In the genomic region with DNA sequence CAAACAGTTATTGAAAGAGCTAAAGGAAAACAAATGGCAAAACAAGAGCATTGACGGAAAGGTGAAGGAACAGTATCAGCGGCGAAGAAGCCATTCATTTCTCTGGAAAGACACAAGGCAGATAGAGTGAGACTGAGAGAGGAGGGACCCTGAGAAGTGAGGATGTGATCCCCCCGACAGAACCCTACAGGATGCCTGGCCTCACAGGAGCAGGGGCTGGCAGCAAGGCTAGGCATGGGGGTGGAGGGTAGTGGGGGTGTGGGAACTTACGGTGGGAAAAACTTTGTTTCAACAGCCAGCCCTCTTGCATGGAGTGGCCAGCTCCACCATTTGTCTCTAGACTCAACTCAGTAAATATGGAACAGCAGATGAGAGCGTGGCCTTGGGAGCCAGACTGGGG, we compare ENCODE assay signal across 21 cellular contexts. TPM values are rescaled to one million over a fixed set of nuclear protein-coding genes. Genes with fewer than 3 reads are reported as not detected.
DNase-seq lines count a peak whose midpoint lies in the region; ATAC-seq and TF ChIP-seq lines count a peak whose summit lies in the region.
"Had no signal": no experiment of that assay in that cellular context is flagged by ENCODE, and none has a peak within 500 bp of the region (broad histone marks: within the 10 kb centered on the region; RNA-seq: fewer than 3 reads in every experiment).

No MANE protein-coding gene starts in this region.

- no peak overlapping the region for H3K27ac ChIP-seq in CD8-positive, alpha-beta memory T cell (ENCODE audit: low read depth, low read length)

- no peaks in the 10 kb centered on the region for H3K4me1 ChIP-seq in CD8-positive, alpha-beta memory T cell (ENCODE audit: insufficient read depth, low read length)
- H3K4me1 ChIP-seq: BE2C, Caco-2 had no signal

- peaks cover 0 to 2% (median 0%) of the 10 kb centered on the region in 3 donors for H3K4me1 Mint-ChIP-seq in CD8-positive, alpha-beta memory T cell
- H3K4me1 Mint-ChIP-seq in activated CD8-positive, alpha-beta T cell treated with anti-CD3 and anti-CD28 coated beads for 36 hours (ENCODE audit: low read depth) = no peaks in the 10 kb centered on the region
- H3K4me1 Mint-ChIP-seq in memory B cell = peaks cover 2% of the 10 kb centered on the region
- H3K4me1 Mint-ChIP-seq in stimulated activated effector memory CD8-positive, alpha-beta T cell treated with anti-CD3 and anti-CD28 coated beads, Interleukin-12 subunit alpha, Interleukin-12 subunit beta, amount 100 ng/mL, for 72 hours = no peaks in the 10 kb centered on the region

- H3K36me3 Mint-ChIP-seq in CD8-positive, alpha-beta memory T cell = peaks cover 28 to 99% (median 49%) of the 10 kb centered on the region in 3 donors
- peaks cover 66% of the 10 kb centered on the region for H3K36me3 Mint-ChIP-seq in activated CD8-positive, alpha-beta T cell treated with anti-CD3 and anti-CD28 coated beads for 36 hours (ENCODE audit: low read depth)
- H3K36me3 Mint-ChIP-seq in memory B cell = peaks cover 57% of the 10 kb centered on the region
- H3K36me3 Mint-ChIP-seq in stimulated activated effector memory CD8-positive, alpha-beta T cell treated with anti-CD3 and anti-CD28 coated beads, Interleukin-12 subunit alpha, Interleukin-12 subunit beta, amount 100 ng/mL, for 72 hours = peaks cover 89% of the 10 kb centered on the region

- H3K36me3 ChIP-seq in CD8-positive, alpha-beta memory T cell (ENCODE audit: insufficient read depth, low read length) = peaks cover 50% of the 10 kb centered on the region
- H3K36me3 ChIP-seq: BE2C had no signal

- ATAC-seq in activated CD8-positive, alpha-beta T cell treated with anti-CD3 and anti-CD28 coated beads for 36 hours = no peak
- ATAC-seq in memory B cell (ENCODE audit: low read depth) = no peak
- ATAC-seq in stimulated activated effector memory CD8-positive, alpha-beta T cell treated with anti-CD3 and anti-CD28 coated beads, Interleukin-12 subunit alpha, Interleukin-12 subunit beta, amount 100 ng/mL, for 72 hours = no peak
- ATAC-seq in GM19324 (IDR thresholded peaks at IDR 0.05; ENCODE audit: low FRiP score, unreplicated experiment) = no peak
- no peak for ATAC-seq in HG03520 (IDR thresholded peaks at IDR 0.05; ENCODE audit: unreplicated experiment)
- ATAC-seq: Panc1 had no signal

- no peaks in the 10 kb centered on the region for H3K27me3 ChIP-seq in CD8-positive, alpha-beta memory T cell (ENCODE audit: insufficient read depth, low read length, poor library complexity, severe bottlenecking)
- H3K27me3 ChIP-seq: BE2C had no signal

- H3K27ac Mint-ChIP-seq in CD8-positive, alpha-beta memory T cell = peak overlapping the region in 6 of 8 donors; percentile 6 to 92 (median 76)
- H3K27ac Mint-ChIP-seq in activated CD8-positive, alpha-beta T cell treated with anti-CD3 and anti-CD28 coated beads for 36 hours = peak overlapping the region; percentile 76
- H3K27ac Mint-ChIP-seq in memory B cell = peak overlapping the region; percentile 37
- peak overlapping the region; percentile 48 for H3K27ac Mint-ChIP-seq in stimulated activated effector memory CD8-positive, alpha-beta T cell treated with anti-CD3 and anti-CD28 coated beads, Interleukin-12 subunit alpha, Interleukin-12 subunit beta, amount 100 ng/mL, for 72 hours
- H3K27ac Mint-ChIP-seq: HFFc6 had no signal

- CTCF ChIA-PET in CD8-positive, alpha-beta memory T cell (lab: Charles Lee) = interaction anchor here (1.2 to 1.4 kb wide), 2 partner anchors 19 to 112 kb away, joined by 3 read pairs; no protein-coding TSS in a partner anchor
- CTCF ChIA-PET in activated CD8-positive, alpha-beta T cell treated with anti-CD3 and anti-CD28 coated beads for 36 hours (lab: Charles Lee) = no interaction called here

- no peak overlapping the region for H3K4me3 Mint-ChIP-seq in CD8-positive, alpha-beta memory T cell
- H3K4me3 Mint-ChIP-seq in activated CD8-positive, alpha-beta T cell treated with anti-CD3 and anti-CD28 coated beads for 36 hours = no peak overlapping the region
- no peak overlapping the region for H3K4me3 Mint-ChIP-seq in memory B cell
- no peak overlapping the region for H3K4me3 Mint-ChIP-seq in stimulated activated effector memory CD8-positive, alpha-beta T cell treated with anti-CD3 and anti-CD28 coated beads, Interleukin-12 subunit alpha, Interleukin-12 subunit beta, amount 100 ng/mL, for 72 hours
- H3K4me3 Mint-ChIP-seq: H9, HFFc6 had no signal

- TF ChIP-seq CTCF in activated CD8-positive, alpha-beta T cell treated with anti-CD3 and anti-CD28 coated beads for 36 hours (IDR thresholded peaks at IDR 0.05) = no peak

- DNase-seq in CD8-positive, alpha-beta memory T cell = no peak
- no peak for DNase-seq in activated CD8-positive, alpha-beta T cell treated with anti-CD3 and anti-CD28 coated beads for 36 hours
- DNase-seq in memory B cell (ENCODE audit: low spot score in 2 of 2) (no peak), NCI-H748 treated with DMSO at 0.1 percent for 48 hours (lab: John Stamatoyannopoulos, UW) (no peak)
- DNase-seq in stimulated activated effector memory CD8-positive, alpha-beta T cell treated with anti-CD3 and anti-CD28 coated beads, Interleukin-12 subunit alpha, Interleukin-12 subunit beta, amount 100 ng/mL, for 72 hours (ENCODE audit: low spot score in 2 of 2) = no peak
- DNase-seq: BE2C, Caco-2, DMS 273 treated with DMSO at 0.1 percent for 48 hours, DMS79 treated with DMSO at 0.1 percent for 48 hours, H9, HFFc6, KG1, NCI-H1092, NCI-H1436 treated with DMSO at 0.1 percent for 48 hours, NCI-H2029, NCI-H345, NCI-H524, NCI-H82 had no signal

- H3K9me3 ChIP-seq in CD8-positive, alpha-beta memory T cell (ENCODE audit: low read length) = no peaks in the 10 kb centered on the region
- H3K9me3 ChIP-seq: BE2C, Caco-2 had no signal

- no peak overlapping the region for H3K4me3 ChIP-seq in CD8-positive, alpha-beta memory T cell (ENCODE audit: low read length)

- H3K9me3 Mint-ChIP-seq in CD8-positive, alpha-beta memory T cell = no peaks in the 10 kb centered on the region
- H3K9me3 Mint-ChIP-seq in activated CD8-positive, alpha-beta T cell treated with anti-CD3 and anti-CD28 coated beads for 36 hours = no peaks in the 10 kb centered on the region
- H3K9me3 Mint-ChIP-seq in memory B cell = peaks cover 2% of the 10 kb centered on the region
- H3K9me3 Mint-ChIP-seq in stimulated activated effector memory CD8-positive, alpha-beta T cell treated with anti-CD3 and anti-CD28 coated beads, Interleukin-12 subunit alpha, Interleukin-12 subunit beta, amount 100 ng/mL, for 72 hours = no peaks in the 10 kb centered on the region
- H3K9me3 Mint-ChIP-seq: HFFc6 had no signal

- intact Hi-C loops in activated CD8-positive, alpha-beta T cell treated with anti-CD3 and anti-CD28 coated beads for 36 hours (cut with micrococcal nuclease) = no loop called here

- POLR2A ChIA-PET in CD8-positive, alpha-beta memory T cell (lab: Charles Lee) = no interaction called here
- POLR2A ChIA-PET in activated CD8-positive, alpha-beta T cell treated with anti-CD3 and anti-CD28 coated beads for 36 hours (lab: Charles Lee) = no interaction called here

- peaks cover 0 to 1% of the 10 kb centered on the region in 2 donors for H3K27me3 Mint-ChIP-seq in CD8-positive, alpha-beta memory T cell
- no peaks in the 10 kb centered on the region for H3K27me3 Mint-ChIP-seq in activated CD8-positive, alpha-beta T cell treated with anti-CD3 and anti-CD28 coated beads for 36 hours
- no peaks in the 10 kb centered on the region for H3K27me3 Mint-ChIP-seq in memory B cell

RNA-seq across cellular contexts. Expression of gene SP110, which starts 40.7 kb away (rescaled TPM):
- 10 to 100 TPM; 55.2 to 57.9 TPM for total RNA-seq in CD8-positive, alpha-beta memory T cell
- 106 TPM for polyA plus RNA-seq in CD8-positive, alpha-beta memory T cell
- 10 to 100 TPM; 67.0 to 69.4 TPM for total RNA-seq in activated CD8-positive, alpha-beta T cell treated with anti-CD3 and anti-CD28 coated beads for 36 hours

RNA-seq across cellular contexts. Expression of gene SP140, which starts 46.5 kb away (rescaled TPM):
- 100 to 1,000 TPM; 108 to 111 TPM for total RNA-seq in CD8-positive, alpha-beta memory T cell
- 34.0 TPM for polyA plus RNA-seq in CD8-positive, alpha-beta memory T cell
- 10 to 100 TPM; 78.1 to 78.3 TPM for total RNA-seq in activated CD8-positive, alpha-beta T cell treated with anti-CD3 and anti-CD28 coated beads for 36 hours
- total RNA-seq: Caco-2 had no signal
